Comparison of ENCODE assay signal across 10 cellular contexts in the genomic region with DNA sequence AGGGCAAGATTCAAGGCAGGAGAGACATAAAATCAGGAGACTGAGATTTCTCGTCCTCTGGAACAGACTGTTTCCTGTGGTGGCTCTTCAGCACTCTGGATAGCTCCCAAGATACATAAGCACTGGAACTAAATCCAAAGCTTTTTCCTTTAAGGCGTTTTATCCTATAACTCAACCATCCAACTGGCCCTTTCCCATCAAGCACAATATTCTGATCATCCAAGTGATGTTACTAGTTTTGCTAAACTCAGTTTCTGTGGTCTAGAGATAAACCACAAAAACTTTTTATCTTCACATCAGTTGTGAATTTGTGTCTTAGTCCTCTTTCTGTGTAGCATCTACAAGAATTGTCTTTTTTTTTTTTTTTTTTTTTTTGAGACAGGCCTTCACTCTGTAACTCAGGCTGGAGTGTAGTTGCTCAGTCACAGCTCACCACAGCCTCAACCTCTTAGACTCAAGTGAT.
DNase-seq lines count a peak whose midpoint lies in the region; ATAC-seq lines count a peak whose summit lies in the region.
"Had no signal": no experiment of that assay in that cellular context is flagged by ENCODE, and none has a peak within 500 bp of the region (broad histone marks: within the 10 kb centered on the region; RNA-seq: fewer than 3 reads in every experiment).

No MANE protein-coding gene starts in this region.

- H3K4me1 Mint-ChIP-seq in activated naive CD8-positive, alpha-beta T cell treated with anti-CD3 and anti-CD28 coated beads, Interleukin-2, amount 10 ng/mL, durations not matched to agents 7 days and 5 days, result peaks cover 1% of the 10 kb centered on the region
- peaks cover 10% of the 10 kb centered on the region for H3K4me1 Mint-ChIP-seq in activated naive CD8-positive, alpha-beta T cell treated with anti-CD3 and anti-CD28 coated beads for 36 hours

- H3K27ac ChIP-seq in SK-N-MC, result no peak overlapping the region
- H3K27ac ChIP-seq: BLaER1 treated with 17β-estradiol and CSF1 and Interleukin-3, amounts not matched to agents 10 nM and 100 nM had no signal

- H3K4me3 Mint-ChIP-seq in activated naive CD8-positive, alpha-beta T cell treated with anti-CD3 and anti-CD28 coated beads, Interleukin-2, amount 10 ng/mL, durations not matched to agents 7 days and 5 days, result no peak overlapping the region
- no peak overlapping the region for H3K4me3 Mint-ChIP-seq in activated naive CD8-positive, alpha-beta T cell treated with anti-CD3 and anti-CD28 coated beads for 36 hours

- no peaks in the 10 kb centered on the region for H3K36me3 Mint-ChIP-seq in activated naive CD8-positive, alpha-beta T cell treated with anti-CD3 and anti-CD28 coated beads, Interleukin-2, amount 10 ng/mL, durations not matched to agents 7 days and 5 days
- no peaks in the 10 kb centered on the region for H3K36me3 Mint-ChIP-seq in activated naive CD8-positive, alpha-beta T cell treated with anti-CD3 and anti-CD28 coated beads for 36 hours

- H3K36me3 ChIP-seq in SK-N-MC (ENCODE audit: insufficient read depth, low read length), result no peaks in the 10 kb centered on the region
- H3K36me3 ChIP-seq: BLaER1 treated with 17β-estradiol and CSF1 and Interleukin-3, amounts not matched to agents 10 nM and 100 nM had no signal

- H3K27ac Mint-ChIP-seq in activated naive CD8-positive, alpha-beta T cell treated with anti-CD3 and anti-CD28 coated beads, Interleukin-2, amount 10 ng/mL, durations not matched to agents 7 days and 5 days, result no peak overlapping the region
- H3K27ac Mint-ChIP-seq in activated naive CD8-positive, alpha-beta T cell treated with anti-CD3 and anti-CD28 coated beads for 36 hours, result no peak overlapping the region

- H3K9ac ChIP-seq in SK-N-MC (ENCODE audit: insufficient read length), result no peak overlapping the region
- H3K9ac ChIP-seq: BLaER1 treated with 17β-estradiol and CSF1 and Interleukin-3, amounts not matched to agents 10 nM and 100 nM had no signal

- DNase-seq in activated naive CD8-positive, alpha-beta T cell treated with anti-CD3 and anti-CD28 coated beads, Interleukin-2, amount 10 ng/mL, durations not matched to agents 7 days and 5 days, result no peak
- no peak for DNase-seq in activated naive CD8-positive, alpha-beta T cell treated with anti-CD3 and anti-CD28 coated beads for 36 hours
- peak; percentile 37 for DNase-seq in SK-N-MC (ENCODE audit: low read depth, low spot score)
- peak; percentile 17 for DNase-seq in epidermal melanocyte (ENCODE audit: insufficient read length, low spot score)
- DNase-seq in stimulated activated naive CD8-positive, alpha-beta T cell treated with anti-CD3 and anti-CD28 coated beads, Interleukin-15, Interleukin-2, amounts not matched to agents 100 U/mL and 50 U/mL, for 24 hours, result no peak
- DNase-seq in NCI-H1436 (lab: John Stamatoyannopoulos, UW), result no peak
- DNase-seq in HPDE6-E6E7 (ENCODE audit: extremely low spot score), result no peak
- no peak for DNase-seq in activated CD4-positive, CD25-positive, alpha-beta regulatory T cell treated with anti-CD3 and anti-CD28 coated beads, Interleukin-2, amount 50 U/mL, for 72 hours
- DNase-seq: NCI-H226 had no signal

- H3K4me3 ChIP-seq in SK-N-MC, result no peak overlapping the region
- H3K4me3 ChIP-seq: BLaER1 treated with 17β-estradiol and CSF1 and Interleukin-3, amounts not matched to agents 10 nM and 100 nM had no signal

- H3K9me3 ChIP-seq in SK-N-MC (ENCODE audit: low read depth, low read length), result no peaks in the 10 kb centered on the region
- H3K9me3 ChIP-seq: BLaER1 treated with 17β-estradiol and CSF1 and Interleukin-3, amounts not matched to agents 10 nM and 100 nM had no signal

- ATAC-seq in activated naive CD8-positive, alpha-beta T cell treated with anti-CD3 and anti-CD28 coated beads, Interleukin-2, amount 10 ng/mL, durations not matched to agents 7 days and 5 days (ENCODE audit: low read depth), result peak; percentile 26
- peak; percentile 66 for ATAC-seq in stimulated activated naive CD8-positive, alpha-beta T cell treated with anti-CD3 and anti-CD28 coated beads, Interleukin-15, Interleukin-2, amounts not matched to agents 100 U/mL and 50 U/mL, for 24 hours

- H3K9me3 Mint-ChIP-seq in activated naive CD8-positive, alpha-beta T cell treated with anti-CD3 and anti-CD28 coated beads, Interleukin-2, amount 10 ng/mL, durations not matched to agents 7 days and 5 days, result no peaks in the 10 kb centered on the region
- H3K9me3 Mint-ChIP-seq in activated naive CD8-positive, alpha-beta T cell treated with anti-CD3 and anti-CD28 coated beads for 36 hours, result no peaks in the 10 kb centered on the region

- POLR2A ChIA-PET in activated naive CD8-positive, alpha-beta T cell treated with anti-CD3 and anti-CD28 coated beads, Interleukin-2, amount 10 ng/mL, durations not matched to agents 7 days and 5 days (lab: Charles Lee), result no interaction called here

- peaks cover 6% of the 10 kb centered on the region for H3K27me3 Mint-ChIP-seq in activated naive CD8-positive, alpha-beta T cell treated with anti-CD3 and anti-CD28 coated beads, Interleukin-2, amount 10 ng/mL, durations not matched to agents 7 days and 5 days
- H3K27me3 Mint-ChIP-seq in activated naive CD8-positive, alpha-beta T cell treated with anti-CD3 and anti-CD28 coated beads for 36 hours, result no peaks in the 10 kb centered on the region

Comparison
In these comparisons a context has a peak if more than half of its experiments do, and no peak if none do; other contexts are left out.
1. DNase-seq: peak in SK-N-MC (single experiment) and epidermal melanocyte (single experiment); none in activated naive CD8-positive, alpha-beta T cell treated with anti-CD3 and anti-CD28 coated beads, Interleukin-2, amount 10 ng/mL, durations not matched to agents 7 days and 5 days (single experiment), activated naive CD8-positive, alpha-beta T cell treated with anti-CD3 and anti-CD28 coated beads for 36 hours (single experiment), stimulated activated naive CD8-positive, alpha-beta T cell treated with anti-CD3 and anti-CD28 coated beads, Interleukin-15, Interleukin-2, amounts not matched to agents 100 U/mL and 50 U/mL, for 24 hours (single experiment), NCI-H1436 (single experiment), HPDE6-E6E7 (single experiment) and activated CD4-positive, CD25-positive, alpha-beta regulatory T cell treated with anti-CD3 and anti-CD28 coated beads, Interleukin-2, amount 50 U/mL, for 72 hours (single experiment).